Comparison of ENCODE assay signal across 17 cellular contexts in genomic region chr9:12862596-12862995, GRCh38.
"Had no signal": no experiment of that assay in that cellular context is flagged by ENCODE, and none has a peak within 500 bp of the region (broad histone marks: within the 10 kb centered on the region; RNA-seq: fewer than 3 reads in every experiment).

No MANE protein-coding gene starts in this region.

- ATAC-seq: activated CD8-positive, alpha-beta memory T cell treated with anti-CD3 and anti-CD28 coated beads, Interleukin-2, amount 10 ng/mL, durations not matched to agents 7 days and 5 days; activated naive CD4-positive, alpha-beta T cell treated with anti-CD3 and anti-CD28 coated beads, Interleukin-2, amount 50 U/mL, for 72 hours; heart right ventricle; left ventricle myocardium superior had no signal

- H3K27ac Mint-ChIP-seq: activated CD8-positive, alpha-beta memory T cell treated with anti-CD3 and anti-CD28 coated beads, Interleukin-2, amount 10 ng/mL, durations not matched to agents 7 days and 5 days; activated naive CD4-positive, alpha-beta T cell treated with anti-CD3 and anti-CD28 coated beads, Interleukin-2, amount 50 U/mL, for 72 hours; activated T-cell treated with anti-CD3 and anti-CD28 coated beads, Interleukin-2, amount 50 U/mL, for 24 hours; endodermal cell had no signal

- H3K9me3 Mint-ChIP-seq: endodermal cell had no signal

- H3K27me3 Mint-ChIP-seq: activated CD8-positive, alpha-beta memory T cell treated with anti-CD3 and anti-CD28 coated beads, Interleukin-2, amount 10 ng/mL, durations not matched to agents 7 days and 5 days; activated T-cell treated with anti-CD3 and anti-CD28 coated beads, Interleukin-2, amount 50 U/mL, for 24 hours had no signal

- H3K4me3 ChIP-seq: heart right ventricle, ovary had no signal

- H3K4me3 Mint-ChIP-seq: activated CD8-positive, alpha-beta memory T cell treated with anti-CD3 and anti-CD28 coated beads, Interleukin-2, amount 10 ng/mL, durations not matched to agents 7 days and 5 days; activated T-cell treated with anti-CD3 and anti-CD28 coated beads, Interleukin-2, amount 50 U/mL, for 24 hours; endodermal cell; neural crest cell had no signal

- H3K27me3 ChIP-seq: heart right ventricle, ovary had no signal

- H3K4me1 Mint-ChIP-seq: activated CD8-positive, alpha-beta memory T cell treated with anti-CD3 and anti-CD28 coated beads, Interleukin-2, amount 10 ng/mL, durations not matched to agents 7 days and 5 days; endodermal cell had no signal

- H3K36me3 Mint-ChIP-seq: activated CD8-positive, alpha-beta memory T cell treated with anti-CD3 and anti-CD28 coated beads, Interleukin-2, amount 10 ng/mL, durations not matched to agents 7 days and 5 days; activated naive CD4-positive, alpha-beta T cell treated with anti-CD3 and anti-CD28 coated beads, Interleukin-2, amount 50 U/mL, for 72 hours had no signal

- H3K36me3 ChIP-seq: heart right ventricle, ovary had no signal

- DNase-seq: activated CD4-positive, alpha-beta T cell treated with anti-CD3 and anti-CD28 coated beads, Interleukin-2, amount 50 U/mL, for 48 hours; activated CD4-positive, CD25-positive, alpha-beta regulatory T cell treated with anti-CD3 and anti-CD28 coated beads, Interleukin-2, amount 50 U/mL, for 72 hours; activated CD8-positive, alpha-beta memory T cell treated with anti-CD3 and anti-CD28 coated beads, Interleukin-2, amount 10 ng/mL, durations not matched to agents 7 days and 5 days; activated effector memory CD4-positive, alpha-beta T cell treated with Interleukin-2 at 50 U/mL for 16 hours; activated T-cell treated with anti-CD3 and anti-CD28 coated beads, Interleukin-2, amount 50 U/mL, for 24 hours; amygdala; cerebellar nuclear complex; dermis blood vessel endothelial cell; endodermal cell; erythroblast; heart right ventricle; left ventricle myocardium superior; mesendoderm; ovary; T-helper 2 cell had no signal

- H3K9me3 ChIP-seq: ovary had no signal

- H3K27ac ChIP-seq: ovary had no signal
